In genomic region chr7:6589829-6590644, GRCh38 we compare ENCODE assay signal across 8 cellular contexts. TPM values are rescaled to one million over a fixed set of nuclear protein-coding genes. Genes with fewer than 3 reads are reported as not detected.
DNase-seq lines count a peak whose midpoint lies in the region; ATAC-seq, FAIRE-seq and TF ChIP-seq lines count a peak whose summit lies in the region.

TSS of gene INTS15 (plus strand) at chr7:6590021. CDS start at chr7:6590284, 263 bp downstream.

- H3K27ac Mint-ChIP-seq in activated CD4-positive, alpha-beta T cell treated with anti-CD3 and anti-CD28 coated beads, Interleukin-2, amount 10 ng/mL, durations not matched to agents 24 days and 14 days = peak within 1 kb of the TSS; percentile 94

- in situ Hi-C loops in HepG2 (cut with HindIII; ENCODE audit: extremely low pct_ligation_motif_present, low pct_unique_long_range_greater_than_20kb) = no loop called here

- H3K4me3 Mint-ChIP-seq in activated CD4-positive, alpha-beta T cell treated with anti-CD3 and anti-CD28 coated beads, Interleukin-2, amount 10 ng/mL, durations not matched to agents 24 days and 14 days = peak within 1 kb of the TSS; percentile 98

- peaks cover 19% of the 10 kb centered on the region for H3K4me1 Mint-ChIP-seq in activated CD4-positive, alpha-beta T cell treated with anti-CD3 and anti-CD28 coated beads, Interleukin-2, amount 10 ng/mL, durations not matched to agents 24 days and 14 days

- H4K20me1 ChIP-seq in HepG2 (ENCODE audit: insufficient read depth, low read length) = no peaks in the 10 kb centered on the region

- H3K9me3 ChIP-seq in HepG2 (ENCODE audit: low read length) = no peaks in the 10 kb centered on the region

- no peaks in the 10 kb centered on the region for H3K27me3 Mint-ChIP-seq in activated CD4-positive, alpha-beta T cell treated with anti-CD3 and anti-CD28 coated beads, Interleukin-2, amount 10 ng/mL, durations not matched to agents 24 days and 14 days

- TF ChIP-seq EP300 in HepG2 (IDR thresholded peaks at IDR 0.05; ENCODE audit: low read depth in 2 of 2, low read length in 2 of 2) = peak in 1 of 2 experiments; percentile 21; a peak in 1 of 4 replicates
- TF ChIP-seq EP300 in HepG2 (CRISPR knock-in tag; IDR thresholded peaks at IDR 0.05; ENCODE audit: borderline replicate concordance) = peak; percentile 28; the same call in 1 of the 2 replicates

- peak; percentile 92 for TF ChIP-seq RAD21 in HepG2 (CRISPR knock-in tag; IDR thresholded peaks at IDR 0.05)

- peak; percentile 69 to 72; a peak in 3 of 4 replicates for TF ChIP-seq POLR2A in HepG2 (IDR thresholded peaks at IDR 0.05; ENCODE audit: insufficient read depth in 1 of 2, low read depth in 2 of 2, low read length in 2 of 2)

- H3K27me3 ChIP-seq in HepG2 (ENCODE audit: control insufficient read depth in 1 of 2, insufficient read depth in 2 of 2, low read length in 2 of 2) = no peaks in the 10 kb centered on the region

- H3K27ac ChIP-seq in HepG2 (ENCODE audit: extremely low read length, insufficient read depth, low read length) = peak within 1 kb of the TSS; percentile 75

- FAIRE-seq in HepG2 (lab: Jason Lieb, UNC) = no peak

- ATAC-seq in GM18907 (IDR thresholded peaks at IDR 0.05; ENCODE audit: unreplicated experiment) (peak; percentile 86), HG03139 (IDR thresholded peaks at IDR 0.05; ENCODE audit: unreplicated experiment) (peak; percentile 85), HepG2 (peak; percentile 85)

- peaks cover 38% of the 10 kb centered on the region for H3K36me3 Mint-ChIP-seq in activated CD4-positive, alpha-beta T cell treated with anti-CD3 and anti-CD28 coated beads, Interleukin-2, amount 10 ng/mL, durations not matched to agents 24 days and 14 days (ENCODE audit: low read depth)

- POLR2A ChIA-PET in HepG2 (lab: Yijun Ruan, JAX) = interaction anchor here (0.7 to 5.1 kb wide), 5 partner anchors 14 to 117 kb away, joined by 3 to 105 read pairs (median 4); partner anchors contain the start of genes ZDHHC4 and ZNF12

- 2% methylated on average over 21 of the region's 107 CpGs for WGBS in HepG2 (ENCODE audit: low lambda C conversion rate)

- H3K4me3 ChIP-seq in HepG2 (replicated peaks in 1 of 3; ENCODE audit: insufficient read depth in 1 of 3, low read depth in 2 of 3, low read length in 3 of 3) = peak within 1 kb of the TSS; percentile 88 to 97 (median 96)

- peaks cover 33% of the 10 kb centered on the region for H3K4me1 ChIP-seq in HepG2 (ENCODE audit: insufficient read depth, low read length)

- peak within 1 kb of the TSS; percentile 85 for H3K4me2 ChIP-seq in HepG2 (ENCODE audit: low read depth, low read length)

- peaks cover 10 to 32% of the 10 kb centered on the region in 2 experiments; a peak in 4 of 5 replicates for H3K36me3 ChIP-seq in HepG2 (replicated peaks in 1 of 2; ENCODE audit: control insufficient read depth in 1 of 2, insufficient read depth in 2 of 2, low read length in 2 of 2)

- no peaks in the 10 kb centered on the region for H3K9me3 Mint-ChIP-seq in activated CD4-positive, alpha-beta T cell treated with anti-CD3 and anti-CD28 coated beads, Interleukin-2, amount 10 ng/mL, durations not matched to agents 24 days and 14 days

- BruUV-seq in HepG2 (replicated peaks; lab: Mats Ljungman, UMichigan) = TSS peak; percentile 38

- intact Hi-C loops in activated CD4-positive, alpha-beta T cell treated with anti-CD3 and anti-CD28 coated beads, Interleukin-2, amount 10 ng/mL, durations not matched to agents 24 days and 14 days (cut with micrococcal nuclease) = loop anchor here (1.0 to 10.0 kb wide), 4 partner anchors 13 to 265 kb away; partner anchors contain the start of genes ZDHHC4, ZNF12 and ZNF316
- intact Hi-C loops in HepG2 (cut with micrococcal nuclease; ENCODE audit: unreplicated experiment) = loop anchor here (2.0 to 10.0 kb wide), 2 partner anchors 13 to 115 kb away; partner anchors contain the start of genes ZDHHC4 and ZNF12

- H3K9ac ChIP-seq in HepG2 (ENCODE audit: insufficient read depth, low read depth, low read length) = peak within 1 kb of the TSS; percentile 88

- TF ChIP-seq CTCF in HepG2 (CRISPR knock-in tag; IDR thresholded peaks at IDR 0.05) = peak; percentile 66

- H3K79me2 ChIP-seq in HepG2 (ENCODE audit: insufficient read depth, low read length) = peaks cover 11% of the 10 kb centered on the region

- H2AFZ ChIP-seq in HepG2 (ENCODE audit: low read length) = no peak within 1 kb of the TSS

- peak; percentile 59 for DNase-seq in Ammon's horn (ENCODE audit: low spot score)
- peak; percentile 62 for DNase-seq in NCI-H446 treated with DMSO at 0.1 percent for 48 hours (lab: John Stamatoyannopoulos, UW)
- DNase-seq in activated CD4-positive, alpha-beta T cell treated with anti-CD3 and anti-CD28 coated beads, Interleukin-2, amount 10 ng/mL, durations not matched to agents 24 days and 14 days = peak; percentile 96
- DNase-seq in dedifferentiated amniotic fluid mesenchymal stem cell (ENCODE audit: extremely low spot score) = peak; percentile 46
- DNase-seq in HepG2 (ENCODE audit: low spot score) = peak; percentile 51
- DNase-seq in stimulated activated CD4-positive, alpha-beta T cell treated with anti-CD3 and anti-CD28 coated beads, Interleukin-4, amount 100 ng/mL, for 1 hour = peak; percentile 83

- CTCF ChIA-PET in HepG2 (lab: Yijun Ruan, JAX; ENCODE audit: low intra/inter-chr PET ratio, low total read pairs) = interaction anchor here (0.7 to 1.4 kb wide), 4 partner anchors 11 to 73 kb away, joined by 3 to 4 read pairs (median 4); no protein-coding TSS in a partner anchor

TF ChIP-seq in HepG2, 621 proteins besides CTCF, POLR2A, EP300 and RAD21 (continues in another document):
- TF ChIP-seq ZFY (CRISPR knock-in tag; IDR thresholded peaks at IDR 0.05) (peak; percentile 97), HCFC1 (IDR thresholded peaks at IDR 0.05; ENCODE audit: low read depth, low read length) (peak; percentile 32), CHD2 (IDR thresholded peaks at IDR 0.05; ENCODE audit: low read depth, low read length) (no peak), ZNF558 (CRISPR knock-in tag; IDR thresholded peaks at IDR 0.05; ENCODE audit: borderline replicate concordance) (peak; percentile 55; the same call in 1 of the 2 replicates), ZEB1 (IDR thresholded peaks at IDR 0.05; ENCODE audit: insufficient replicate concordance, low read depth) (no peak), ZZZ3 (CRISPR knock-in tag; IDR thresholded peaks at IDR 0.05; ENCODE audit: borderline replicate concordance) (no peak), CEBPB (IDR thresholded peaks at IDR 0.05; ENCODE audit: borderline replicate concordance, low read depth, low read length) (no peak)

RNA-seq across cellular contexts. Expression of gene INTS15, which starts in this region (rescaled TPM):
- 42.5 and 45.1 TPM in 2 replicates for total RNA-seq in activated CD4-positive, alpha-beta T cell treated with anti-CD3 and anti-CD28 coated beads, Interleukin-2, amount 10 ng/mL, durations not matched to agents 24 days and 14 days
- total RNA-seq in HepG2 (2016; rRNA removed; fragmentation: Illumina TruSeq; extraction: Trizol) = 8.7 and 16.3 TPM in 2 replicates
- total RNA-seq in HepG2 (2016; cell fraction: cytosol; rRNA removed; fragmentation: Illumina TruSeq; extraction: Trizol; ENCODE audit: low read depth) = 6.0 and 7.2 TPM in 2 replicates
- total RNA-seq in HepG2 (2016; cell fraction: insoluble cytoplasmic fraction; rRNA removed; fragmentation: Illumina TruSeq; extraction: Trizol) = 9.9 and 14.0 TPM in 2 replicates
- total RNA-seq in HepG2 (2016; cell fraction: membrane; rRNA removed; fragmentation: Illumina TruSeq; extraction: Trizol) = 11.2 and 14.4 TPM in 2 replicates
- total RNA-seq in HepG2 (2016; cell fraction: nucleus; rRNA removed; fragmentation: Illumina TruSeq; extraction: Trizol) = 11.9 and 12.9 TPM in 2 replicates
- polyA plus RNA-seq in HepG2 (2011; rRNA removed) = 23.3 and 25.7 TPM in 2 replicates
- 20.5 and 21.6 TPM in 2 replicates for polyA plus RNA-seq in HepG2 (2011; cell fraction: cytosol; rRNA removed)
- polyA plus RNA-seq in HepG2 (2011; cell fraction: nucleus; rRNA removed) = 35.7 and 36.4 TPM in 2 replicates
- 15.0 and 22.4 TPM in 2 replicates for polyA plus RNA-seq in HepG2 (2012)
- polyA plus RNA-seq in HepG2 (2016; cell fraction: cytosol; fragmentation: Illumina TruSeq; extraction: Trizol; ENCODE audit: low read depth) = 8.3 and 10.5 TPM in 2 replicates
- polyA plus RNA-seq in HepG2 (2016; cell fraction: insoluble cytoplasmic fraction; fragmentation: Illumina TruSeq; extraction: Trizol; ENCODE audit: low read depth) = 14.6 and 18.9 TPM in 2 replicates
- 17.1 and 18.2 TPM in 2 replicates for polyA plus RNA-seq in HepG2 (2016; cell fraction: membrane; fragmentation: Illumina TruSeq; extraction: Trizol; ENCODE audit: low read depth)
- 25.3 and 31.3 TPM in 2 replicates for polyA plus RNA-seq in HepG2 (2016; cell fraction: nucleus; fragmentation: Illumina TruSeq; extraction: Trizol; ENCODE audit: insufficient read depth, low read depth)
- polyA minus RNA-seq in HepG2 (2011; rRNA and poly(A)+ RNA removed; ENCODE audit: low replicate concordance) = 22.2 and 22.4 TPM in 2 replicates
- 9.6 and 10.0 TPM in 2 replicates for polyA minus RNA-seq in HepG2 (2011; cell fraction: cytosol; rRNA and poly(A)+ RNA removed)
- polyA minus RNA-seq in HepG2 (2011; cell fraction: nucleus; rRNA and poly(A)+ RNA removed) = 11.3 and 12.3 TPM in 2 replicates

Comparison
In these comparisons a context has a peak if more than half of its experiments do, and no peak if none do; other contexts are left out.
1. Peak in every context shown above with its lines: DNase-seq, ATAC-seq, H3K4me3 ChIP-seq and H3K27ac ChIP-seq.
2. DNase-seq: peak in every context shown above with its lines; median percentile 96 in activated CD4-positive, alpha-beta T cell treated with anti-CD3 and anti-CD28 coated beads, Interleukin-2, amount 10 ng/mL, durations not matched to agents 24 days and 14 days; 83 in stimulated activated CD4-positive, alpha-beta T cell treated with anti-CD3 and anti-CD28 coated beads, Interleukin-4, amount 100 ng/mL, for 1 hour; 62 in NCI-H446 treated with DMSO at 0.1 percent for 48 hours; 59 in Ammon's horn; 51 in HepG2; 46 in dedifferentiated amniotic fluid mesenchymal stem cell.